ENCODE assay signal across 1 cellular context in genomic region chr5:17482784-17483183, GRCh38.
TF ChIP-seq lines count a peak whose summit lies in the region.

No MANE protein-coding gene starts in this region.

TF ChIP-seq in K562, 482 proteins besides CTCF, POLR2A, EP300 and RAD21:
- no peak for TF ChIP-seq ELF2 (CRISPR knock-in tag; IDR thresholded peaks at IDR 0.05)
- no peak for TF ChIP-seq STAT5B (CRISPR knock-in tag; IDR thresholded peaks at IDR 0.05)
- TF ChIP-seq DPF2 (IDR thresholded peaks at IDR 0.05): 0 out of 2 replicates have a peak, but pooled peaks have one; percentile 23
- TF ChIP-seq, protein P1, sequence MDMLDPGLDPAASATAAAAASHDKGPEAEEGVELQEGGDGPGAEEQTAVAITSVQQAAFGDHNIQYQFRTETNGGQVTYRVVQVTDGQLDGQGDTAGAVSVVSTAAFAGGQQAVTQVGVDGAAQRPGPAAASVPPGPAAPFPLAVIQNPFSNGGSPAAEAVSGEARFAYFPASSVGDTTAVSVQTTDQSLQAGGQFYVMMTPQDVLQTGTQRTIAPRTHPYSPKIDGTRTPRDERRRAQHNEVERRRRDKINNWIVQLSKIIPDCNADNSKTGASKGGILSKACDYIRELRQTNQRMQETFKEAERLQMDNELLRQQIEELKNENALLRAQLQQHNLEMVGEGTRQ (CRISPR knock-in tag; IDR thresholded peaks at IDR 0.05): no peak
- peak; percentile 58; the same call in 1 of the 2 replicates for TF ChIP-seq TEAD4 (IDR thresholded peaks at IDR 0.05; ENCODE audit: low read length)
- no peak for TF ChIP-seq TEAD4 (CRISPR knock-in tag; IDR thresholded peaks at IDR 0.05; ENCODE audit: borderline replicate concordance)
- TF ChIP-seq TRIM24 (IDR thresholded peaks at IDR 0.05): no peak
- TF ChIP-seq SMARCA5 (IDR thresholded peaks at IDR 0.05): no peak
- TF ChIP-seq CBFA2T2 (conservative IDR thresholded peaks at IDR 0.05): 0 out of 2 replicates have a peak, but pooled peaks have one; percentile 13
- TF ChIP-seq ESRRA (IDR thresholded peaks at IDR 0.05; ENCODE audit: borderline replicate concordance, low read depth): no peak
- TF ChIP-seq HDAC6 (IDR thresholded peaks at IDR 0.05; ENCODE audit: low read depth, low read length): no peak
- no peak for TF ChIP-seq PKNOX1 (IDR thresholded peaks at IDR 0.05)
- TF ChIP-seq MEIS2 (IDR thresholded peaks at IDR 0.05; ENCODE audit: partially characterized antibody): no peak
- no peak for TF ChIP-seq NFYB (IDR thresholded peaks at IDR 0.05; ENCODE audit: extremely low read depth, insufficient read length)
- TF ChIP-seq ARID1B (IDR thresholded peaks at IDR 0.05): peak; percentile 63
- 0 out of 2 replicates have a peak, but pooled peaks have one; percentile 28 for TF ChIP-seq SMARCA4 (IDR thresholded peaks at IDR 0.05)
- TF ChIP-seq ETV6 (IDR thresholded peaks at IDR 0.05; ENCODE audit: borderline replicate concordance in 1 of 2, low read depth in 2 of 2, low read length in 1 of 2): no peak
- TF ChIP-seq ETV6 (CRISPR knock-in tag; IDR thresholded peaks at IDR 0.05; ENCODE audit: borderline replicate concordance): no peak
- peak in 1 of 2 experiments; percentile 30; a peak in 1 of 4 replicates for TF ChIP-seq RCOR1 (IDR thresholded peaks at IDR 0.05; ENCODE audit: borderline replicate concordance in 1 of 2, low read depth in 2 of 2, low read length in 2 of 2)
- TF ChIP-seq SMARCE1 (IDR thresholded peaks at IDR 0.05): peak; percentile 27; the same call in 1 of the 2 replicates
- no peak for TF ChIP-seq SP2 (IDR thresholded peaks at IDR 0.05; ENCODE audit: extremely low read depth, low read depth, low read length, poor library complexity, severe bottlenecking)
- TF ChIP-seq TAL1 (IDR thresholded peaks at IDR 0.05): peak; percentile 32; the same call in 1 of the 2 replicates
- TF ChIP-seq ZNF12 (CRISPR knock-in tag; IDR thresholded peaks at IDR 0.05): no peak
- peak; percentile 84 for TF ChIP-seq ZNF384 (IDR thresholded peaks at IDR 0.05; ENCODE audit: low read depth, low read length)
- no peak for TF ChIP-seq KDM2B (CRISPR knock-in tag; IDR thresholded peaks at IDR 0.05)
- no peak for TF ChIP-seq SMAD2 (IDR thresholded peaks at IDR 0.05; ENCODE audit: low read depth, low read length)
- TF ChIP-seq CBFA2T3 (IDR thresholded peaks at IDR 0.05): peak; percentile 45; the same call in 1 of the 2 replicates
- TF ChIP-seq HDAC8 (tag; IDR thresholded peaks at IDR 0.05): no peak
TF ChIP-seq in K562: peak in this region for 10.
